ENCODE assay signal across 11 cellular contexts in genomic region chr9:127915325-127915752, GRCh38. TPM values are rescaled to one million over a fixed set of nuclear protein-coding genes. Genes with fewer than 3 reads are reported as not detected.
A peak's percentile ranks its signal among the peaks of the same experiment; 100 is the strongest.
DNase-seq lines count a peak whose midpoint lies in the region; ATAC-seq, FAIRE-seq and TF ChIP-seq lines count a peak whose summit lies in the region.
"Had no signal": no experiment of that assay in that cellular context is flagged by ENCODE, and none has a peak within 500 bp of the region (broad histone marks: within the 10 kb centered on the region; RNA-seq: fewer than 3 reads in every experiment).

No MANE protein-coding gene starts in this region.

- peaks cover 22% of the 10 kb centered on the region for H3K79me2 ChIP-seq in DOHH2 (ENCODE audit: control insufficient read depth, low read length)
- H3K79me2 ChIP-seq in K562 (ENCODE audit: control insufficient read depth, insufficient read depth, low read length): peaks cover 17% of the 10 kb centered on the region

- no peak overlapping the region for H4K8ac ChIP-seq in neuronal stem cell (ENCODE audit: low read depth, low read length)

- peaks cover 50% of the 10 kb centered on the region for H3K36me3 ChIP-seq in DOHH2 (ENCODE audit: control insufficient read depth, low read length)
- no peaks in the 10 kb centered on the region for H3K36me3 ChIP-seq in KOPT-K1 (ENCODE audit: insufficient read depth, low read length)
- H3K36me3 ChIP-seq in K562 (ENCODE audit: control insufficient read depth, insufficient read depth, low read length): peaks cover 37% of the 10 kb centered on the region; the same call in 2 of the 3 replicates
- no peaks in the 10 kb centered on the region for H3K36me3 ChIP-seq in neuronal stem cell (replicated peaks in 1 of 2; ENCODE audit: control insufficient read depth in 2 of 2, insufficient read depth in 2 of 2, low read length in 2 of 2)
- H3K36me3 ChIP-seq: prostate gland had no signal

- H2AFZ ChIP-seq in K562 (ENCODE audit: low read depth, low read length) (no peak overlapping the region), neuronal stem cell (ENCODE audit: low read length) (no peak overlapping the region)

- H3K9me2 ChIP-seq in DOHH2 (replicated peaks; ENCODE audit: control insufficient read depth, low read length): no peaks in the 10 kb centered on the region

- no peaks in the 10 kb centered on the region for H3K9me1 ChIP-seq in K562 (ENCODE audit: control insufficient read depth, insufficient read depth, low read length)

- peak in 3 of 4 experiments; percentile 43 to 61 (median 55) for DNase-seq in K562 (ENCODE audit: extremely low read depth in 1 of 4, low spot score in 3 of 4)
- DNase-seq in neuronal stem cell (ENCODE audit: low spot score): no peak
- no peak for DNase-seq in activated gamma-delta T cell treated with Interleukin-2 at 50 U/mL for 16 hours
- no peak for DNase-seq in NCI-H1048 (lab: John Stamatoyannopoulos, UW)
- DNase-seq: cortex of kidney, NCI-H446 treated with DMSO at 0.1 percent for 48 hours had no signal

- no peak overlapping the region for H4K91ac ChIP-seq in neuronal stem cell (ENCODE audit: low read depth, low read length, poor library complexity)

- no TSS peak for BruUV-seq in K562 (replicated peaks; lab: Mats Ljungman, UMichigan)

- peak overlapping the region; percentile 99 for H3K4me2 ChIP-seq in DOHH2 (ENCODE audit: low read length)
- peak overlapping the region; percentile 57 for H3K4me2 ChIP-seq in K562 (ENCODE audit: insufficient read depth, low read length)
- no peak overlapping the region for H3K4me2 ChIP-seq in neuronal stem cell (ENCODE audit: insufficient read depth, low read length, poor library complexity, severe bottlenecking)

- TF ChIP-seq RAD21 in K562 (CRISPR knock-in tag; conservative IDR thresholded peaks at IDR 0.05 in 1 of 2, IDR thresholded peaks at IDR 0.05 in 1 of 2): no peak

- 34% methylated on average over 5 of the region's 5 CpGs for WGBS in K562 (ENCODE audit: insufficient coverage, low coverage, missing lambda C conversion rate)
- WGBS in neuronal stem cell (ENCODE audit: extremely low coverage in 2 of 2, insufficient read length in 2 of 2, insufficient replicate concordance in 1 of 2), 2 donors: no CpG with 5 or more reads among the region's 5 CpGs

- intact Hi-C loops in K562 (cut with micrococcal nuclease): loop anchor here (5.0 to 10.0 kb wide), 2 partner anchors 48 to 411 kb away; no protein-coding TSS in a partner anchor

- H3K4me3 ChIP-seq in DOHH2 (ENCODE audit: low read length) (peak overlapping the region; percentile 97), K562 (peak overlapping the region; percentile 3; the same call in 1 of the 2 replicates), neuronal stem cell (ENCODE audit: low read length in 2 of 2) (no peak overlapping the region)

- H3K4ac ChIP-seq in neuronal stem cell (ENCODE audit: low read length): no peak overlapping the region

- peak; percentile 46 for FAIRE-seq in K562 (lab: Jason Lieb, UNC)

- H3K27ac ChIP-seq in DOHH2 (ENCODE audit: low read depth, low read length): peak overlapping the region; percentile 91
- peak overlapping the region; percentile 32 for H3K27ac ChIP-seq in KOPT-K1 (ENCODE audit: low read depth, low read length, poor library complexity, severe bottlenecking)
- H3K27ac ChIP-seq in K562 (ENCODE audit: extremely low read depth, low read depth, low read length): peak overlapping the region; percentile 54; the same call in 1 of the 3 replicates
- H3K27ac ChIP-seq in neuronal stem cell (replicated peaks; ENCODE audit: low read length): no peak overlapping the region

- H2BK120ac ChIP-seq in neuronal stem cell (ENCODE audit: low read depth, low read length): no peak overlapping the region

- H3K9me3 ChIP-seq in DOHH2 (ENCODE audit: control insufficient read depth, insufficient read depth, low read length) (no peaks in the 10 kb centered on the region), KOPT-K1 (ENCODE audit: insufficient read depth, low read length, poor library complexity, severe bottlenecking) (no peaks in the 10 kb centered on the region), K562 (replicated peaks; ENCODE audit: control insufficient read depth, insufficient read depth, low read depth, low read length) (no peaks in the 10 kb centered on the region), neuronal stem cell (replicated peaks in 1 of 2; ENCODE audit: control insufficient read depth in 2 of 2, insufficient read depth in 1 of 2, low read depth in 1 of 2, low read length in 2 of 2) (no peaks in the 10 kb centered on the region)
- H3K9me3 ChIP-seq: prostate gland had no signal

- H4K20me1 ChIP-seq in DOHH2 (ENCODE audit: control insufficient read depth, insufficient read depth, low read depth, low read length) (no peaks in the 10 kb centered on the region), K562 (replicated peaks; ENCODE audit: control insufficient read depth, insufficient read depth, low read length) (no peaks in the 10 kb centered on the region)

- peaks cover 2% of the 10 kb centered on the region for H3K79me1 ChIP-seq in neuronal stem cell (ENCODE audit: low read depth, low read length)

- peak overlapping the region; percentile 70 for H2AK5ac ChIP-seq in neuronal stem cell (ENCODE audit: low read depth, low read length)

- no peak overlapping the region for H3K23ac ChIP-seq in neuronal stem cell (ENCODE audit: low read depth, low read length, poor library complexity)

- H2BK15ac ChIP-seq in neuronal stem cell (ENCODE audit: low read length): no peak overlapping the region

- peak overlapping the region; percentile 39 to 96; a peak in 3 of 4 replicates for H3K9ac ChIP-seq in K562 (ENCODE audit: insufficient read depth in 1 of 2, low read depth in 2 of 2, low read length in 2 of 2)
- no peak overlapping the region for H3K9ac ChIP-seq in neuronal stem cell (ENCODE audit: low read depth, low read length, poor library complexity)

- H3K4me1 ChIP-seq in DOHH2 (ENCODE audit: control insufficient read depth, low read length) (peaks cover 68% of the 10 kb centered on the region), K562 (replicated peaks in 1 of 2; ENCODE audit: control insufficient read depth in 2 of 2, insufficient read depth in 2 of 2, low read length in 2 of 2) (peaks cover 48 to 68% of the 10 kb centered on the region in 2 experiments), neuronal stem cell (ENCODE audit: control insufficient read depth in 2 of 2, insufficient read depth in 1 of 2, low read depth in 1 of 2, low read length in 2 of 2) (peaks cover 7 to 12% of the 10 kb centered on the region in 2 donors)
- H3K4me1 ChIP-seq: prostate gland had no signal

- TF ChIP-seq CTCF in DOHH2 (IDR thresholded peaks at IDR 0.05; ENCODE audit: low read depth, low read length, poor library complexity, severe bottlenecking) (no peak), K562 (IDR thresholded peaks at IDR 0.05 in 2 of 3, conservative IDR thresholded peaks at IDR 0.05 in 1 of 3; ENCODE audit: insufficient read depth in 2 of 3, low read depth in 1 of 3, low read length in 3 of 3) (no peak)

- H2BK12ac ChIP-seq in neuronal stem cell (ENCODE audit: low read length): peak overlapping the region; percentile 10

- H3F3A ChIP-seq in DOHH2 (ENCODE audit: control insufficient read depth, insufficient read depth): peaks cover 12% of the 10 kb centered on the region

- TF ChIP-seq POLR2A in K562 (conservative IDR thresholded peaks at IDR 0.05): no peak

- no peak for TF ChIP-seq EP300 in K562 (IDR thresholded peaks at IDR 0.05; ENCODE audit: low read length)

- CTCF ChIA-PET in K562 (lab: Yijun Ruan, JAX; ENCODE audit: low intra/inter-chr PET ratio): interaction anchor here (0.5 kb wide), 1 partner anchor 177 kb away, joined by 4 read pairs; no protein-coding TSS in a partner anchor

- H2BK5ac ChIP-seq in neuronal stem cell (ENCODE audit: low read length): no peak overlapping the region

- H3K27me3 ChIP-seq in DOHH2 (ENCODE audit: control insufficient read depth, low read length): no peaks in the 10 kb centered on the region
- no peaks in the 10 kb centered on the region for H3K27me3 ChIP-seq in K562 (ENCODE audit: control insufficient read depth in 2 of 2, insufficient read depth in 2 of 2, low read length in 2 of 2)
- H3K27me3 ChIP-seq in neuronal stem cell (ENCODE audit: control insufficient read depth in 3 of 3, insufficient read depth in 3 of 3, low read depth in 1 of 3, low read length in 3 of 3): peaks cover 0 to 15% (median 3%) of the 10 kb centered on the region in 3 experiments

- in situ Hi-C loops in K562 (cut with MboI): loop anchor here (5.0 to 25.0 kb wide), 3 partner anchors 178 to 978 kb away; partner anchors contain the start of gene TOR2A

- H3K18ac ChIP-seq in neuronal stem cell (ENCODE audit: low read length): no peak overlapping the region

- ATAC-seq in K562: no peak
- no peak for ATAC-seq in GM21447 (IDR thresholded peaks at IDR 0.05; ENCODE audit: unreplicated experiment)
- no peak for ATAC-seq in HG03280 (IDR thresholded peaks at IDR 0.05; ENCODE audit: unreplicated experiment)

- POLR2A ChIA-PET in K562 (lab: Yijun Ruan, JAX): interaction anchor here (0.6 to 1.2 kb wide), 6 partner anchors 18 to 203 kb away, joined by 3 to 6 read pairs (median 4); no protein-coding TSS in a partner anchor

- H3K14ac ChIP-seq in neuronal stem cell (ENCODE audit: low read length): no peak overlapping the region

RNA-seq across cellular contexts. Expression of gene ST6GALNAC4, which starts 1.5 kb away (rescaled TPM):
- total RNA-seq in K562 (2011; cell fraction: chromatin; rRNA removed; ENCODE audit: low replicate concordance): 24.9 and 89.8 TPM in 2 replicates
- 90.4 and 100 TPM in 2 replicates for total RNA-seq in K562 (2011; cell fraction: nucleolus; rRNA removed)
- 52.6 and 55.0 TPM in 2 replicates for total RNA-seq in K562 (2011; cell fraction: nucleoplasm; rRNA removed)
- total RNA-seq in K562 (2014; rRNA removed) (25.5 and 47.2 TPM in 2 replicates), K562 (2014; rRNA removed; fragmentation: Illumina TruSeq; extraction: Trizol) (2.8 and 6.6 TPM in 2 replicates), K562 (2015; rRNA removed; fragmentation: Illumina TruSeq; extraction: Trizol) (17.2 and 19.0 TPM in 2 replicates), K562 (2021) (43.1 and 47.1 TPM in 2 replicates)
- polyA plus RNA-seq in K562 (2011; rRNA removed) (14.0 and 19.4 TPM in 2 replicates), K562 (2014; fragmentation: Illumina TruSeq; extraction: Trizol) (15.4 and 34.0 TPM in 2 replicates), K562 (2014; fragmentation: Nextera tagmentation; extraction: Ambion mirVana) (1 to 10 TPM; 2.6 to 3.4 TPM), K562 (2014; rRNA removed) (26.0 and 42.6 TPM in 2 replicates)
- 30.0 and 73.0 TPM in 2 replicates for polyA plus RNA-seq in K562 (2011; cell fraction: cytosol; rRNA removed)
- polyA plus RNA-seq in K562 (2011; cell fraction: nucleus; rRNA removed): 34.4 and 63.8 TPM in 2 replicates
- polyA plus RNA-seq in K562 (2012): 26.5 and 52.2 TPM in 2 replicates
- 7.5 and 10.6 TPM in 2 replicates for polyA minus RNA-seq in K562 (2011; rRNA and poly(A)+ RNA removed)
- 30.9 and 50.2 TPM in 2 replicates for polyA minus RNA-seq in K562 (2011; cell fraction: cytosol; rRNA and poly(A)+ RNA removed)
- polyA minus RNA-seq in K562 (2011; cell fraction: nucleus; rRNA and poly(A)+ RNA removed): 24.7 and 25.8 TPM in 2 replicates
- 11.3 TPM for polyA plus RNA-seq in neuronal stem cell (2013, experiment 1 of 2)
- 12.7 TPM for polyA plus RNA-seq in neuronal stem cell (2013, experiment 2 of 2)

RNA-seq across cellular contexts. Expression of gene PIP5KL1, which starts 15.2 kb away (rescaled TPM):
- total RNA-seq in K562 (2011; cell fraction: chromatin; rRNA removed; ENCODE audit: low replicate concordance): 4.2 and 9.4 TPM in 2 replicates
- 7.7 and 10.1 TPM in 2 replicates for total RNA-seq in K562 (2011; cell fraction: nucleolus; rRNA removed)
- total RNA-seq in K562 (2011; cell fraction: nucleoplasm; rRNA removed): 4.3 and 4.5 TPM in 2 replicates
- total RNA-seq in K562 (2014; rRNA removed) (2.5 and 3.1 TPM in 2 replicates), K562 (2014; rRNA removed; fragmentation: Illumina TruSeq; extraction: Trizol) (0.80 and 1.2 TPM in 2 replicates), K562 (2015; rRNA removed; fragmentation: Illumina TruSeq; extraction: Trizol) (0.58 and 1.3 TPM in 2 replicates), K562 (2021) (3.0 and 3.7 TPM in 2 replicates)
- polyA plus RNA-seq in K562 (2011; rRNA removed) (1.2 and 1.6 TPM in 2 replicates), K562 (2014; fragmentation: Illumina TruSeq; extraction: Trizol) (0.82 and 1.2 TPM in 2 replicates), K562 (2014; fragmentation: Nextera tagmentation; extraction: Ambion mirVana) (under 1 TPM; 0.18 to 0.41 TPM), K562 (2014; rRNA removed) (4.3 and 4.8 TPM in 2 replicates)
- 1.8 and 2.2 TPM in 2 replicates for polyA plus RNA-seq in K562 (2011; cell fraction: cytosol; rRNA removed)
- polyA plus RNA-seq in K562 (2011; cell fraction: nucleus; rRNA removed): 12.7 and 14.3 TPM in 2 replicates
- 1.7 and 5.0 TPM in 2 replicates for polyA plus RNA-seq in K562 (2012)
- polyA minus RNA-seq in K562 (2011; rRNA and poly(A)+ RNA removed): 0.75 TPM in 1 of 2 replicates, not detected in the other
- 3.0 TPM in 1 of 2 replicates, not detected in the other for polyA minus RNA-seq in K562 (2011; cell fraction: cytosol; rRNA and poly(A)+ RNA removed)
- polyA minus RNA-seq in K562 (2011; cell fraction: nucleus; rRNA and poly(A)+ RNA removed): 2.6 TPM in 2 replicates
- 2.4 TPM for polyA plus RNA-seq in neuronal stem cell (2013, experiment 1 of 2)
- 2.5 TPM for polyA plus RNA-seq in neuronal stem cell (2013, experiment 2 of 2)

RNA-seq across cellular contexts. Expression of gene ST6GALNAC6, which starts 15.9 kb away (rescaled TPM):
- total RNA-seq in K562 (2011; cell fraction: chromatin; rRNA removed; ENCODE audit: low replicate concordance): 18.9 and 41.8 TPM in 2 replicates
- 25.3 and 31.9 TPM in 2 replicates for total RNA-seq in K562 (2011; cell fraction: nucleolus; rRNA removed)
- 19.5 and 22.4 TPM in 2 replicates for total RNA-seq in K562 (2011; cell fraction: nucleoplasm; rRNA removed)
- total RNA-seq in K562 (2014; rRNA removed) (13.0 and 16.0 TPM in 2 replicates), K562 (2014; rRNA removed; fragmentation: Illumina TruSeq; extraction: Trizol) (6.4 and 8.2 TPM in 2 replicates), K562 (2015; rRNA removed; fragmentation: Illumina TruSeq; extraction: Trizol) (16.8 and 17.0 TPM in 2 replicates), K562 (2021) (17.3 and 18.7 TPM in 2 replicates)
- polyA plus RNA-seq in K562 (2011; rRNA removed) (23.0 and 23.7 TPM in 2 replicates), K562 (2014; fragmentation: Illumina TruSeq; extraction: Trizol) (14.5 and 15.6 TPM in 2 replicates), K562 (2014; fragmentation: Nextera tagmentation; extraction: Ambion mirVana) (under 1 TPM; 0.13 to 0.20 TPM), K562 (2014; rRNA removed) (16.4 and 19.0 TPM in 2 replicates)
- polyA plus RNA-seq in K562 (2011; cell fraction: cytosol; rRNA removed): 30.5 and 46.9 TPM in 2 replicates
- 51.3 and 78.0 TPM in 2 replicates for polyA plus RNA-seq in K562 (2011; cell fraction: nucleus; rRNA removed)
- 13.2 and 13.7 TPM in 2 replicates for polyA plus RNA-seq in K562 (2012)
- polyA minus RNA-seq in K562 (2011; rRNA and poly(A)+ RNA removed): 5.5 and 6.3 TPM in 2 replicates
- 3.5 and 5.2 TPM in 2 replicates for polyA minus RNA-seq in K562 (2011; cell fraction: cytosol; rRNA and poly(A)+ RNA removed)
- 10.4 and 11.2 TPM in 2 replicates for polyA minus RNA-seq in K562 (2011; cell fraction: nucleus; rRNA and poly(A)+ RNA removed)
- polyA plus RNA-seq in neuronal stem cell (2013, experiment 1 of 2): 31.0 TPM
- polyA plus RNA-seq in neuronal stem cell (2013, experiment 2 of 2): 30.5 TPM

RNA-seq across cellular contexts. Expression of gene DPM2, which starts 22.3 kb away (rescaled TPM):
- total RNA-seq in K562 (2011; cell fraction: chromatin; rRNA removed; ENCODE audit: low replicate concordance): 99.6 and 215 TPM in 2 replicates
- 168 and 199 TPM in 2 replicates for total RNA-seq in K562 (2011; cell fraction: nucleolus; rRNA removed)
- 195 and 215 TPM in 2 replicates for total RNA-seq in K562 (2011; cell fraction: nucleoplasm; rRNA removed)
- 56.6 and 88.7 TPM in 2 replicates for total RNA-seq in K562 (2014; rRNA removed)
- 48.1 and 53.8 TPM in 2 replicates for total RNA-seq in K562 (2014; rRNA removed; fragmentation: Illumina TruSeq; extraction: Trizol)
- total RNA-seq in K562 (2015; rRNA removed; fragmentation: Illumina TruSeq; extraction: Trizol): 71.1 and 73.4 TPM in 2 replicates
- 95.3 and 102 TPM in 2 replicates for total RNA-seq in K562 (2021)
- 93.8 and 101 TPM in 2 replicates for polyA plus RNA-seq in K562 (2011; rRNA removed)
- polyA plus RNA-seq in K562 (2011; cell fraction: cytosol; rRNA removed): 131 and 200 TPM in 2 replicates
- polyA plus RNA-seq in K562 (2011; cell fraction: nucleus; rRNA removed): 142 and 205 TPM in 2 replicates
- polyA plus RNA-seq in K562 (2012): 83.9 and 86.2 TPM in 2 replicates
- polyA plus RNA-seq in K562 (2014; fragmentation: Illumina TruSeq; extraction: Trizol): 126 and 142 TPM in 2 replicates
- polyA plus RNA-seq in K562 (2014; fragmentation: Nextera tagmentation; extraction: Ambion mirVana): 10 to 100 TPM; 43.5 to 69.3 TPM
- 104 and 107 TPM in 2 replicates for polyA plus RNA-seq in K562 (2014; rRNA removed)
- polyA minus RNA-seq in K562 (2011; rRNA and poly(A)+ RNA removed): 54.4 and 75.4 TPM in 2 replicates
- polyA minus RNA-seq in K562 (2011; cell fraction: cytosol; rRNA and poly(A)+ RNA removed): 56.3 and 59.9 TPM in 2 replicates
- polyA minus RNA-seq in K562 (2011; cell fraction: nucleus; rRNA and poly(A)+ RNA removed): 64.1 and 85.1 TPM in 2 replicates
- 27.5 TPM for polyA plus RNA-seq in neuronal stem cell (2013, experiment 1 of 2)
- polyA plus RNA-seq in neuronal stem cell (2013, experiment 2 of 2): 25.3 TPM

RNA-seq across cellular contexts. Expression of gene AK1, which starts 37.9 kb away (rescaled TPM):
- 1.9 and 7.3 TPM in 2 replicates for total RNA-seq in K562 (2011; cell fraction: chromatin; rRNA removed; ENCODE audit: low replicate concordance)
- total RNA-seq in K562 (2011; cell fraction: nucleolus; rRNA removed): 7.1 and 11.2 TPM in 2 replicates
- total RNA-seq in K562 (2011; cell fraction: nucleoplasm; rRNA removed): 3.7 and 5.5 TPM in 2 replicates
- total RNA-seq in K562 (2014; rRNA removed) (33.2 and 56.5 TPM in 2 replicates), K562 (2014; rRNA removed; fragmentation: Illumina TruSeq; extraction: Trizol) (15.1 and 22.6 TPM in 2 replicates), K562 (2015; rRNA removed; fragmentation: Illumina TruSeq; extraction: Trizol) (38.7 and 39.0 TPM in 2 replicates), K562 (2021) (67.6 and 71.8 TPM in 2 replicates)
- polyA plus RNA-seq in K562 (2011; rRNA removed) (37.2 and 44.6 TPM in 2 replicates), K562 (2014; fragmentation: Illumina TruSeq; extraction: Trizol) (68.8 and 76.7 TPM in 2 replicates), K562 (2014; fragmentation: Nextera tagmentation; extraction: Ambion mirVana) (10 to 100 TPM; 10.1 to 38.9 TPM), K562 (2014; rRNA removed) (58.1 and 73.2 TPM in 2 replicates)
- polyA plus RNA-seq in K562 (2011; cell fraction: cytosol; rRNA removed): 48.4 and 109 TPM in 2 replicates
- polyA plus RNA-seq in K562 (2011; cell fraction: nucleus; rRNA removed): 29.2 and 57.2 TPM in 2 replicates
- 69.4 and 83.0 TPM in 2 replicates for polyA plus RNA-seq in K562 (2012)
- polyA minus RNA-seq in K562 (2011; rRNA and poly(A)+ RNA removed): 10.3 and 14.5 TPM in 2 replicates
- polyA minus RNA-seq in K562 (2011; cell fraction: cytosol; rRNA and poly(A)+ RNA removed): 11.4 and 13.5 TPM in 2 replicates
- polyA minus RNA-seq in K562 (2011; cell fraction: nucleus; rRNA and poly(A)+ RNA removed): 1.2 and 2.1 TPM in 2 replicates
- 36.1 TPM for polyA plus RNA-seq in neuronal stem cell (2013, experiment 1 of 2)
- 36.6 TPM for polyA plus RNA-seq in neuronal stem cell (2013, experiment 2 of 2)

Comparison
In these comparisons a context has a peak if more than half of its experiments do, and no peak if none do; other contexts are left out.
1. H3K4me3 ChIP-seq: peak in DOHH2 (single experiment) and K562 (single experiment); none in neuronal stem cell (0 of 2).
2. DNase-seq: peak in K562 (3 of 4); none in neuronal stem cell (single experiment), activated gamma-delta T cell treated with Interleukin-2 at 50 U/mL for 16 hours (single experiment) and NCI-H1048 (single experiment).